In genomic region chr15:73994419-73994883, GRCh38 we compare ENCODE assay signal across 8 cellular contexts. TPM values are rescaled to one million over a fixed set of nuclear protein-coding genes. Genes with fewer than 3 reads are reported as not detected.
DNase-seq lines count a peak whose midpoint lies in the region; ATAC-seq and TF ChIP-seq lines count a peak whose summit lies in the region.

Gene PML, plus strand, starts transcription at chr15:73994716. Its CDS starts 97 bp downstream, at chr15:73994813.

- DNase-seq in GM03348 (ENCODE audit: low spot score) (peak; percentile 97), HFFc6 (peak; percentile 93), NCI-H1048 (lab: John Stamatoyannopoulos, UW) (peak; percentile 81), globus pallidus (ENCODE audit: low spot score) (peak; percentile 97), occipital lobe (lab: John Stamatoyannopoulos, UW) (peak; percentile 96)

- peak within 1 kb of the TSS; percentile 98 for H3K4me3 Mint-ChIP-seq in HFFc6
- peak within 1 kb of the TSS; percentile 97 for H3K4me3 Mint-ChIP-seq in activated naive CD4-positive, alpha-beta T cell treated with anti-CD3 and anti-CD28 coated beads, Interleukin-2, amount 50 U/mL, for 24 hours

- no peaks in the 10 kb centered on the region for H3K9me3 Mint-ChIP-seq in HFFc6
- no peaks in the 10 kb centered on the region for H3K9me3 Mint-ChIP-seq in activated naive CD4-positive, alpha-beta T cell treated with anti-CD3 and anti-CD28 coated beads, Interleukin-2, amount 50 U/mL, for 24 hours

- no peaks in the 10 kb centered on the region for H3K27me3 Mint-ChIP-seq in HFFc6 (ENCODE audit: insufficient read depth)
- H3K27me3 Mint-ChIP-seq in activated naive CD4-positive, alpha-beta T cell treated with anti-CD3 and anti-CD28 coated beads, Interleukin-2, amount 50 U/mL, for 24 hours = no peaks in the 10 kb centered on the region

- peak within 1 kb of the TSS; percentile 82 for H3K27ac Mint-ChIP-seq in HFFc6
- peak within 1 kb of the TSS; percentile 95 for H3K27ac Mint-ChIP-seq in activated naive CD4-positive, alpha-beta T cell treated with anti-CD3 and anti-CD28 coated beads, Interleukin-2, amount 50 U/mL, for 24 hours

- peak within 1 kb of the TSS; percentile 89 for H3K27ac ChIP-seq in temporal lobe (ENCODE audit: low read depth, low read length)

- ATAC-seq in SK-N-SH treated with all-trans-retinoic acid at 6 μM for 48 hours = peak; percentile 92

- peaks cover 13% of the 10 kb centered on the region for H3K36me3 Mint-ChIP-seq in HFFc6 (ENCODE audit: low read depth)
- peaks cover 3% of the 10 kb centered on the region for H3K36me3 Mint-ChIP-seq in activated naive CD4-positive, alpha-beta T cell treated with anti-CD3 and anti-CD28 coated beads, Interleukin-2, amount 50 U/mL, for 24 hours

- TF ChIP-seq CTCF in HFFc6 (IDR thresholded peaks at IDR 0.05) = no peak

- peaks cover 64% of the 10 kb centered on the region for H3K4me1 Mint-ChIP-seq in HFFc6 (ENCODE audit: low read depth)
- H3K4me1 Mint-ChIP-seq in activated naive CD4-positive, alpha-beta T cell treated with anti-CD3 and anti-CD28 coated beads, Interleukin-2, amount 50 U/mL, for 24 hours = peaks cover 64% of the 10 kb centered on the region

TF ChIP-seq in SK-N-SH treated with all-trans-retinoic acid at 6 μM for 48 hours, 23 proteins besides CTCF, POLR2A, EP300 and RAD21:
- TF ChIP-seq ZFP3 (CRISPR knock-in tag; IDR thresholded peaks at IDR 0.05) (no peak), CSRNP3 (CRISPR knock-in tag; IDR thresholded peaks at IDR 0.05) (no peak), PATZ1 (CRISPR knock-in tag; IDR thresholded peaks at IDR 0.05; ENCODE audit: borderline replicate concordance) (no peak), CREB5 (CRISPR knock-in tag; IDR thresholded peaks at IDR 0.05; ENCODE audit: low read depth) (no peak), ZNF70 (CRISPR knock-in tag; IDR thresholded peaks at IDR 0.05) (no peak), CSDC2 (CRISPR knock-in tag; IDR thresholded peaks at IDR 0.05) (no peak), TOX (CRISPR knock-in tag; IDR thresholded peaks at IDR 0.05; ENCODE audit: borderline replicate concordance) (no peak), GLIS3 (CRISPR knock-in tag; IDR thresholded peaks at IDR 0.05) (no peak), TSHZ2 (CRISPR knock-in tag; IDR thresholded peaks at IDR 0.05) (no peak), ZFP30 (CRISPR knock-in tag; IDR thresholded peaks at IDR 0.05) (no peak), POU6F1 (CRISPR knock-in tag; IDR thresholded peaks at IDR 0.05; ENCODE audit: borderline replicate concordance, low read depth) (no peak), SNAI2 (CRISPR knock-in tag; IDR thresholded peaks at IDR 0.05) (no peak), ISL1 (CRISPR knock-in tag; IDR thresholded peaks at IDR 0.05) (no peak), ESRRG (CRISPR knock-in tag; IDR thresholded peaks at IDR 0.05) (no peak), ARNTL (CRISPR knock-in tag; IDR thresholded peaks at IDR 0.05; ENCODE audit: borderline replicate concordance, low read depth) (no peak), BACH2 (CRISPR knock-in tag; IDR thresholded peaks at IDR 0.05; ENCODE audit: borderline replicate concordance) (no peak), TCF4 (CRISPR knock-in tag; IDR thresholded peaks at IDR 0.05; ENCODE audit: borderline replicate concordance) (no peak), ZNF565 (CRISPR knock-in tag; conservative IDR thresholded peaks at IDR 0.05; ENCODE audit: low read depth) (no peak), PPARA (CRISPR knock-in tag; IDR thresholded peaks at IDR 0.05; ENCODE audit: borderline replicate concordance) (no peak), ZC3H10 (CRISPR knock-in tag; IDR thresholded peaks at IDR 0.05) (no peak)

RNA-seq across cellular contexts. Expression of gene PML, which starts in this region (rescaled TPM):
- total RNA-seq in HFFc6 (2021; fragmentation: NEBNext Ultra II Directional; extraction: Animal tissue kit (Norgen Biotek cat#: 25700)) = 10 to 100 TPM; 45.2 to 51.8 (median 47.5) TPM
- total RNA-seq in occipital lobe (6.4 TPM), temporal lobe (14.0 TPM)

Comparison
In these comparisons a context has a peak if more than half of its experiments do, and no peak if none do; other contexts are left out.
1. Peak in every context shown above with its lines: DNase-seq, ATAC-seq and H3K27ac ChIP-seq.